Comparison of ENCODE assay signal across 11 cellular contexts in the genomic region with DNA sequence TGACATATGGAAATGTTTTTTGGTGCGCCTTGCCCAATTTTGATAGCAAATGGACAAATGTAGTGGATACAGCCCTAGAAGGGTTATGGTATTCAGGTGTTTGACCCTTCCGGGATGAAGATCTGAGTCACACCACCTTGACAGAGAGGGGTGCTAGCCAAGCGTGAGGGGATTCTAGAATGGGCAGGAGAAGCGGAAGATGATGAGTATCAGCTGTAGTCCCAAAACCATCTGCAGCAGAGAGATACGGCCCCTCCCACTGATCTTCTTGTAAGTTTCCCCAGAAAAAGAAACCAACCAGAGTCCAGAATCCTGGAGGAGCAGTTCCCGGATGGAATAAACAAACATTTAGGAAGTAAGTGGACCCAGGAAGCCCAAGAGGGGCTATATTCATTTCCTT. TPM values are rescaled to one million over a fixed set of nuclear protein-coding genes. Genes with fewer than 3 reads are reported as not detected.
"Had no signal": no experiment of that assay in that cellular context is flagged by ENCODE, and none has a peak within 500 bp of the region (broad histone marks: within the 10 kb centered on the region; RNA-seq: fewer than 3 reads in every experiment).

No MANE protein-coding gene starts in this region.

- DNase-seq: GM23248, GOT3, H7, HFFc6, IMR-90, KBM-7 had no signal

- FAIRE-seq: HTR-8/SVneo had no signal

- H3K9me3 ChIP-seq: HAP-1 had no signal

- H3K4me3 Mint-ChIP-seq: HFFc6 had no signal

- H3K27ac ChIP-seq: GM23248, KMS-11 had no signal

- H3K9me3 Mint-ChIP-seq: HFFc6 had no signal

- ATAC-seq: HCT116 had no signal

- H3K36me3 ChIP-seq: HAP-1 had no signal

- H3K27ac Mint-ChIP-seq: HFFc6 had no signal

- H3K4me3 ChIP-seq: GM23248, HAP-1 had no signal

RNA-seq across cellular contexts. Expression of gene DCHS2, which starts 18.1 kb away (rescaled TPM):
- total RNA-seq: GM23248, HFFc6, HT-29, IMR-90 had no signal
- polyA plus RNA-seq: GM23248, IMR-90 had no signal
